Comparison of ENCODE assay signal across 23 cellular contexts in genomic region chr9:136402067-136402466, GRCh38. TPM values are rescaled to one million over a fixed set of nuclear protein-coding genes. Genes with fewer than 3 reads are reported as not detected.
DNase-seq lines count a peak whose midpoint lies in the region; ATAC-seq and TF ChIP-seq lines count a peak whose summit lies in the region.
"Had no signal": no experiment of that assay in that cellular context is flagged by ENCODE, and none has a peak within 500 bp of the region (broad histone marks: within the 10 kb centered on the region; RNA-seq: fewer than 3 reads in every experiment).

No MANE protein-coding gene starts in this region.

- in situ Hi-C loops in ACHN (cut with HindIII; ENCODE audit: low pct_ligation_motif_present, low pct_unique_long_range_greater_than_20kb, low sequenced_read_pairs), result no loop called here

- H3K4me2 ChIP-seq in OCI-LY3 (ENCODE audit: low read length) (no peak overlapping the region), smooth muscle cell (no peak overlapping the region)

- H3K9ac ChIP-seq in OCI-LY3 (ENCODE audit: low read length) (no peak overlapping the region), smooth muscle cell (ENCODE audit: low read depth) (no peak overlapping the region)

- TF ChIP-seq CTCF in OCI-LY3 (IDR thresholded peaks at IDR 0.05; ENCODE audit: low read depth, low read length) (no peak), smooth muscle cell (IDR thresholded peaks at IDR 0.05; ENCODE audit: borderline replicate concordance, insufficient read depth, poor library complexity, severe bottlenecking) (no peak)

- H4K20me1 ChIP-seq in OCI-LY3 (ENCODE audit: insufficient read depth, low read length) (peaks cover 13% of the 10 kb centered on the region), smooth muscle cell (ENCODE audit: low read depth) (peaks cover 15% of the 10 kb centered on the region)

- H2AFZ ChIP-seq in OCI-LY3 (ENCODE audit: low read depth, low read length), result no peak overlapping the region
- no peak overlapping the region for H2AFZ ChIP-seq in smooth muscle cell (ENCODE audit: low read depth)

- H3K27me3 ChIP-seq in OCI-LY3 (ENCODE audit: low read depth, low read length), result no peaks in the 10 kb centered on the region
- no peaks in the 10 kb centered on the region for H3K27me3 ChIP-seq in smooth muscle cell (ENCODE audit: low read depth)
- H3K27me3 ChIP-seq: left lung had no signal

- H3K27ac Mint-ChIP-seq in activated naive CD8-positive, alpha-beta T cell, result peak overlapping the region; percentile 68
- H3K27ac Mint-ChIP-seq in activated naive CD8-positive, alpha-beta T cell treated with anti-CD3 and anti-CD28 coated beads, Interleukin-2, amount 50 U/mL, for 24 hours, result no peak overlapping the region
- H3K27ac Mint-ChIP-seq in activated T-helper 2 cell treated with anti-CD3 and anti-CD28 coated beads, Interferon-gamma antibody, Interleukin-2, Interleukin-4, amounts not matched to agents 10 μg/mL and 5 μg/mL and 100 μg/mL, durations not matched to agents 14 hours and 24 hours and 36 hours, result peak overlapping the region; percentile 52

- H3K36me3 ChIP-seq in OCI-LY3 (replicated peaks; ENCODE audit: low read depth, low read length) (peaks cover 42% of the 10 kb centered on the region), smooth muscle cell (ENCODE audit: low read depth) (no peaks in the 10 kb centered on the region)

- peaks cover 9% of the 10 kb centered on the region for H3K36me3 Mint-ChIP-seq in activated naive CD8-positive, alpha-beta T cell
- peaks cover 47% of the 10 kb centered on the region for H3K36me3 Mint-ChIP-seq in activated naive CD8-positive, alpha-beta T cell treated with anti-CD3 and anti-CD28 coated beads, Interleukin-2, amount 50 U/mL, for 24 hours (ENCODE audit: low read depth)
- H3K36me3 Mint-ChIP-seq in activated T-helper 2 cell treated with anti-CD3 and anti-CD28 coated beads, Interferon-gamma antibody, Interleukin-2, Interleukin-4, amounts not matched to agents 10 μg/mL and 5 μg/mL and 100 μg/mL, durations not matched to agents 14 hours and 24 hours and 36 hours (ENCODE audit: low read depth), result peaks cover 64% of the 10 kb centered on the region

- intact Hi-C loops in activated T-helper 2 cell treated with anti-CD3 and anti-CD28 coated beads, Interferon-gamma antibody, Interleukin-2, Interleukin-4, amounts not matched to agents 10 μg/mL and 5 μg/mL and 100 μg/mL, durations not matched to agents 14 hours and 24 hours and 36 hours (cut with micrococcal nuclease), result loop anchor here (2.0 to 10.0 kb wide), 5 partner anchors 17 to 287 kb away; partner anchors contain the start of genes GPSM1, SEC16A and TMEM250

- peaks cover 7% of the 10 kb centered on the region for H3F3A ChIP-seq in smooth muscle cell (ENCODE audit: low read depth)

- H3K4me3 Mint-ChIP-seq in activated naive CD8-positive, alpha-beta T cell, result peak overlapping the region; percentile 38
- no peak overlapping the region for H3K4me3 Mint-ChIP-seq in activated naive CD8-positive, alpha-beta T cell treated with anti-CD3 and anti-CD28 coated beads, Interleukin-2, amount 50 U/mL, for 24 hours
- no peak overlapping the region for H3K4me3 Mint-ChIP-seq in activated T-helper 2 cell treated with anti-CD3 and anti-CD28 coated beads, Interferon-gamma antibody, Interleukin-2, Interleukin-4, amounts not matched to agents 10 μg/mL and 5 μg/mL and 100 μg/mL, durations not matched to agents 14 hours and 24 hours and 36 hours (ENCODE audit: low read depth)

- no peaks in the 10 kb centered on the region for H3K9me3 Mint-ChIP-seq in activated naive CD8-positive, alpha-beta T cell (ENCODE audit: low read depth)
- H3K9me3 Mint-ChIP-seq in activated naive CD8-positive, alpha-beta T cell treated with anti-CD3 and anti-CD28 coated beads, Interleukin-2, amount 50 U/mL, for 24 hours, result no peaks in the 10 kb centered on the region
- no peaks in the 10 kb centered on the region for H3K9me3 Mint-ChIP-seq in activated T-helper 2 cell treated with anti-CD3 and anti-CD28 coated beads, Interferon-gamma antibody, Interleukin-2, Interleukin-4, amounts not matched to agents 10 μg/mL and 5 μg/mL and 100 μg/mL, durations not matched to agents 14 hours and 24 hours and 36 hours

- H3K27ac ChIP-seq in OCI-LY3 (ENCODE audit: low read length) (0 out of 2 replicates have a peak overlapping the region, but pooled peaks have one; percentile 94), smooth muscle cell (ENCODE audit: low read depth) (peak overlapping the region; percentile 25)
- H3K27ac ChIP-seq: left lung, thoracic aorta had no signal

- H3K4me1 Mint-ChIP-seq in activated naive CD8-positive, alpha-beta T cell (ENCODE audit: low read depth), result peaks cover 49% of the 10 kb centered on the region
- peaks cover 55% of the 10 kb centered on the region for H3K4me1 Mint-ChIP-seq in activated naive CD8-positive, alpha-beta T cell treated with anti-CD3 and anti-CD28 coated beads, Interleukin-2, amount 50 U/mL, for 24 hours
- H3K4me1 Mint-ChIP-seq in activated T-helper 2 cell treated with anti-CD3 and anti-CD28 coated beads, Interferon-gamma antibody, Interleukin-2, Interleukin-4, amounts not matched to agents 10 μg/mL and 5 μg/mL and 100 μg/mL, durations not matched to agents 14 hours and 24 hours and 36 hours (ENCODE audit: low read depth), result peaks cover 37% of the 10 kb centered on the region

- H3K4me3 ChIP-seq in OCI-LY3 (ENCODE audit: low read length) (no peak overlapping the region), smooth muscle cell (no peak overlapping the region)
- H3K4me3 ChIP-seq: left lung, thoracic aorta had no signal

- H3K4me1 ChIP-seq in OCI-LY3 (ENCODE audit: low read length), result peaks cover 52% of the 10 kb centered on the region
- peaks cover 7% of the 10 kb centered on the region for H3K4me1 ChIP-seq in smooth muscle cell (ENCODE audit: low read depth)

- peaks cover 49% of the 10 kb centered on the region for H3K79me2 ChIP-seq in OCI-LY3 (ENCODE audit: low read length)
- H3K79me2 ChIP-seq in smooth muscle cell (ENCODE audit: low read depth), result peaks cover 21% of the 10 kb centered on the region

- no peaks in the 10 kb centered on the region for H3K9me3 ChIP-seq in OCI-LY3 (ENCODE audit: insufficient read depth, low read length)
- no peaks in the 10 kb centered on the region for H3K9me3 ChIP-seq in smooth muscle cell (replicated peaks; ENCODE audit: low read depth)
- H3K9me3 ChIP-seq: left lung, thoracic aorta had no signal

- 89% methylated on average over 13 of the region's 13 CpGs for WGBS in smooth muscle cell (ENCODE audit: low lambda C conversion rate)

- no peak for ATAC-seq in activated naive CD8-positive, alpha-beta T cell treated with anti-CD3 and anti-CD28 coated beads, Interleukin-2, amount 50 U/mL, for 24 hours
- ATAC-seq: left lung, SK-N-SH treated with all-trans-retinoic acid at 6 μM for 48 hours had no signal

- no peaks in the 10 kb centered on the region for H3K27me3 Mint-ChIP-seq in activated naive CD8-positive, alpha-beta T cell
- H3K27me3 Mint-ChIP-seq in activated naive CD8-positive, alpha-beta T cell treated with anti-CD3 and anti-CD28 coated beads, Interleukin-2, amount 50 U/mL, for 24 hours, result no peaks in the 10 kb centered on the region
- no peaks in the 10 kb centered on the region for H3K27me3 Mint-ChIP-seq in activated T-helper 2 cell treated with anti-CD3 and anti-CD28 coated beads, Interferon-gamma antibody, Interleukin-2, Interleukin-4, amounts not matched to agents 10 μg/mL and 5 μg/mL and 100 μg/mL, durations not matched to agents 14 hours and 24 hours and 36 hours (ENCODE audit: low read depth)

- DNase-seq in activated naive CD8-positive, alpha-beta T cell treated with anti-CD3 and anti-CD28 coated beads, Interleukin-2, amount 50 U/mL, for 24 hours, result no peak
- no peak for DNase-seq in activated T-helper 2 cell treated with anti-CD3 and anti-CD28 coated beads, Interferon-gamma antibody, Interleukin-2, Interleukin-4, amounts not matched to agents 10 μg/mL and 5 μg/mL and 100 μg/mL, durations not matched to agents 14 hours and 24 hours and 36 hours (ENCODE audit: low spot score)
- DNase-seq in smooth muscle cell (lab: John Stamatoyannopoulos, UW; ENCODE audit: unreplicated experiment), result no peak
- DNase-seq in cerebellum (ENCODE audit: low spot score), result no peak
- no peak for DNase-seq in GF-D8 (lab: John Stamatoyannopoulos, UW)
- DNase-seq in ACHN, result no peak
- DNase-seq: activated CD4-positive, CD25-positive, alpha-beta regulatory T cell; activated gamma-delta T cell; cerebellar nuclear complex; erythroblast; GDM1; HCEC 1CT; midbrain; NCI-H2081 treated with DMSO at 0.1 percent for 48 hours; NCI-H524; NK-92 treated with Interleukin-12 subunit alpha and Interleukin-12 subunit beta, amount 100 ng/mL, for 24 hours; RPMI8226; stimulated activated CD4-positive, alpha-beta T cell treated with anti-CD3 and anti-CD28 coated beads, Interleukin-1b, Interleukin-23, amount 100 ng/mL, for 48 hours had no signal

RNA-seq across cellular contexts. Expression of gene SNAPC4, which starts 2.1 kb away (rescaled TPM):
- 22.7 and 22.9 TPM in 2 replicates for total RNA-seq in activated T-helper 2 cell treated with anti-CD3 and anti-CD28 coated beads, Interferon-gamma antibody, Interleukin-2, Interleukin-4, amounts not matched to agents 10 μg/mL and 5 μg/mL and 100 μg/mL, durations not matched to agents 14 hours and 24 hours and 36 hours
- total RNA-seq in smooth muscle cell (1.6 and 4.2 TPM in 2 replicates), cerebellum (6.3 TPM)
- 8.1 and 9.0 TPM in 2 replicates for polyA plus RNA-seq in smooth muscle cell

RNA-seq across cellular contexts. Expression of gene ENTR1, which starts 8.3 kb away (rescaled TPM):
- total RNA-seq in activated T-helper 2 cell treated with anti-CD3 and anti-CD28 coated beads, Interferon-gamma antibody, Interleukin-2, Interleukin-4, amounts not matched to agents 10 μg/mL and 5 μg/mL and 100 μg/mL, durations not matched to agents 14 hours and 24 hours and 36 hours, result 66.4 and 75.6 TPM in 2 replicates
- total RNA-seq in smooth muscle cell (28.9 and 47.6 TPM in 2 replicates), cerebellum (18.3 TPM)
- 25.4 and 29.7 TPM in 2 replicates for polyA plus RNA-seq in smooth muscle cell

RNA-seq across cellular contexts. Expression of gene PMPCA, which starts 8.4 kb away (rescaled TPM):
- total RNA-seq in activated T-helper 2 cell treated with anti-CD3 and anti-CD28 coated beads, Interferon-gamma antibody, Interleukin-2, Interleukin-4, amounts not matched to agents 10 μg/mL and 5 μg/mL and 100 μg/mL, durations not matched to agents 14 hours and 24 hours and 36 hours, result 111 TPM in 2 replicates
- total RNA-seq in smooth muscle cell (39.1 and 39.8 TPM in 2 replicates), cerebellum (20.8 TPM)
- polyA plus RNA-seq in smooth muscle cell, result 73.0 and 75.7 TPM in 2 replicates

RNA-seq across cellular contexts. Expression of gene CARD9, which starts 28.6 kb away (rescaled TPM):
- total RNA-seq in activated T-helper 2 cell treated with anti-CD3 and anti-CD28 coated beads, Interferon-gamma antibody, Interleukin-2, Interleukin-4, amounts not matched to agents 10 μg/mL and 5 μg/mL and 100 μg/mL, durations not matched to agents 14 hours and 24 hours and 36 hours, result 16.2 and 17.6 TPM in 2 replicates
- 0.94 and 1.2 TPM in 2 replicates for total RNA-seq in smooth muscle cell
- 1.9 and 3.0 TPM in 2 replicates for polyA plus RNA-seq in smooth muscle cell
- total RNA-seq in cerebellum, result 1.9 TPM

RNA-seq across cellular contexts. Expression of gene INPP5E, which starts 37.6 kb away (rescaled TPM):
- 20.8 and 21.8 TPM in 2 replicates for total RNA-seq in activated T-helper 2 cell treated with anti-CD3 and anti-CD28 coated beads, Interferon-gamma antibody, Interleukin-2, Interleukin-4, amounts not matched to agents 10 μg/mL and 5 μg/mL and 100 μg/mL, durations not matched to agents 14 hours and 24 hours and 36 hours
- total RNA-seq in smooth muscle cell (2.8 and 6.5 TPM in 2 replicates), cerebellum (11.1 TPM)
- polyA plus RNA-seq in smooth muscle cell, result 7.7 and 10.9 TPM in 2 replicates
